8 cellular contexts compared by ENCODE assay signal in the genomic region with DNA sequence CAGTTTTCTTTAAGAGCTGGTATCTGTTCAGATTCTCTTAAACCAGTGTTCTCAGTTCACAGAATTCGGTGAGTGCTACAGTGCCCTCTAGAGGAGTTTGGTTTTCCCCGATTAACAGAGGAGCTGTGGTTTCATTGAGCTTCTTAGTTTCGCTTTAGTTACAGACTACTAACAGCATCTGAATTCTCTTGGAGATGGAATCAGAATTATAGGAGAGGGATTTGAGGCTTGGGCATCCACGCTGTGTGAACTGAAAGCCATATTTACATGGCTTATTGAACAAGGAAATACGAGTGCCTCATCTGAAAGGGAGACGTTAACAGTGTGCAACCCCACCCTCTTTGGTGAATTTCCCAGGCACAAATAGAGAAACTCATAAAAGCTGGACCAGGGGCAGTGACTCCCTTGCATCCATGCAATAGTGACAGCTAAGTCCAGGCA.
A peak's percentile ranks its signal among the peaks of the same experiment; 100 is the strongest.
DNase-seq lines count a peak whose midpoint lies in the region; ATAC-seq and TF ChIP-seq lines count a peak whose summit lies in the region.

No MANE protein-coding gene starts in this region.

- H3K27ac Mint-ChIP-seq in activated T-cell treated with anti-CD3 and anti-CD28 coated beads, Interleukin-2, amount 50 U/mL, for 24 hours: no peak overlapping the region
- H3K27ac Mint-ChIP-seq in stimulated activated memory B cell treated with anti-CD40 and anti-IgM and Interleukin-4, amounts not matched to agents 10 μg/mL and 1 μg/mL and 100 μg/mL, for 72 hours: peak overlapping the region; percentile 47

- H3K4me1 ChIP-seq in HAP-1 (peaks cover 6% of the 10 kb centered on the region), PC-9 (replicated peaks; ENCODE audit: insufficient read depth) (no peaks in the 10 kb centered on the region)

- no peaks in the 10 kb centered on the region for H3K36me3 Mint-ChIP-seq in activated T-cell treated with anti-CD3 and anti-CD28 coated beads, Interleukin-2, amount 50 U/mL, for 24 hours (ENCODE audit: low read depth)
- H3K36me3 Mint-ChIP-seq in stimulated activated memory B cell treated with anti-CD40 and anti-IgM and Interleukin-4, amounts not matched to agents 10 μg/mL and 1 μg/mL and 100 μg/mL, for 72 hours: no peaks in the 10 kb centered on the region

- in situ Hi-C loops in HAP-1 (cut with MboI; ENCODE audit: low sequenced_read_pairs): no loop called here

- H2AFZ ChIP-seq in PC-9: peak overlapping the region; percentile 90

- peak overlapping the region; percentile 28 for H3K4me3 Mint-ChIP-seq in activated T-cell treated with anti-CD3 and anti-CD28 coated beads, Interleukin-2, amount 50 U/mL, for 24 hours
- peak overlapping the region; percentile 79 for H3K4me3 Mint-ChIP-seq in stimulated activated memory B cell treated with anti-CD40 and anti-IgM and Interleukin-4, amounts not matched to agents 10 μg/mL and 1 μg/mL and 100 μg/mL, for 72 hours

- intact Hi-C loops in PC-9 (cut with micrococcal nuclease; ENCODE audit: unreplicated experiment): no loop called here

- no peak for DNase-seq in activated T-cell treated with anti-CD3 and anti-CD28 coated beads, Interleukin-2, amount 50 U/mL, for 24 hours
- no peak for DNase-seq in activated T-cell treated with anti-CD3 and anti-CD28 coated beads, Interleukin-2, amount 50 U/mL, for 1 hour
- peak; percentile 74 to 86 for DNase-seq in HAP-1 (ENCODE audit: low spot score in 2 of 2)
- DNase-seq in LHCN-M2 (ENCODE audit: low read depth): peak; percentile 78
- DNase-seq in PC-9: peak; percentile 19 to 55
- DNase-seq in cardiac fibroblast (ENCODE audit: low read depth in 2 of 2): peak; percentile 78
- peak; percentile 78 for DNase-seq in islet precursor cell

- H3K4me1 Mint-ChIP-seq in activated T-cell treated with anti-CD3 and anti-CD28 coated beads, Interleukin-2, amount 50 U/mL, for 24 hours (ENCODE audit: low read depth): peaks cover 2% of the 10 kb centered on the region
- H3K4me1 Mint-ChIP-seq in stimulated activated memory B cell treated with anti-CD40 and anti-IgM and Interleukin-4, amounts not matched to agents 10 μg/mL and 1 μg/mL and 100 μg/mL, for 72 hours: peaks cover 6% of the 10 kb centered on the region

- H3K27me3 Mint-ChIP-seq in activated T-cell treated with anti-CD3 and anti-CD28 coated beads, Interleukin-2, amount 50 U/mL, for 24 hours: no peaks in the 10 kb centered on the region
- no peaks in the 10 kb centered on the region for H3K27me3 Mint-ChIP-seq in stimulated activated memory B cell treated with anti-CD40 and anti-IgM and Interleukin-4, amounts not matched to agents 10 μg/mL and 1 μg/mL and 100 μg/mL, for 72 hours

- no peaks in the 10 kb centered on the region; the same call in 1 of the 2 replicates for H3K9me2 ChIP-seq in PC-9 (ENCODE audit: insufficient read depth)

- TF ChIP-seq CTCF in PC-9 (conservative IDR thresholded peaks at IDR 0.05) (peak; percentile 71), cardiac fibroblast (IDR thresholded peaks at IDR 0.05; ENCODE audit: low read depth, low read length) (peak; percentile 65)

- H3K27ac ChIP-seq in PC-9: no peak overlapping the region

- peak overlapping the region; percentile 30 for H3K4me3 ChIP-seq in HAP-1
- peak overlapping the region; percentile 59 for H3K4me3 ChIP-seq in PC-9
- peak overlapping the region; percentile 40 to 57 for H3K4me3 ChIP-seq in cardiac fibroblast (replicated peaks in 1 of 2; ENCODE audit: low read depth in 2 of 2, low read length in 2 of 2)

- no peaks in the 10 kb centered on the region; the same call in 1 of the 2 replicates for H4K20me1 ChIP-seq in PC-9 (ENCODE audit: insufficient read depth)

- H3K36me3 ChIP-seq in HAP-1 (replicated peaks) (no peaks in the 10 kb centered on the region), PC-9 (ENCODE audit: low read depth) (no peaks in the 10 kb centered on the region)

- no peaks in the 10 kb centered on the region for H3K79me2 ChIP-seq in PC-9 (ENCODE audit: low read depth)

- H3K9me3 ChIP-seq in HAP-1 (no peaks in the 10 kb centered on the region), PC-9 (ENCODE audit: insufficient read depth, low read depth) (peaks cover 3% of the 10 kb centered on the region; the same call in 1 of the 2 replicates)

- CTCF ChIA-PET in PC-9 (lab: Charles Lee): interaction anchor here (0.5 kb wide), 1 partner anchor 1978 kb away, joined by 12 read pairs; no protein-coding TSS in a partner anchor

- H3F3A ChIP-seq in PC-9 (ENCODE audit: insufficient read depth, low read depth): no peaks in the 10 kb centered on the region

- POLR2A ChIA-PET in PC-9 (lab: Charles Lee; ENCODE audit: unreplicated experiment): no interaction called here

- BruUV-seq in PC-9 (replicated peaks; lab: Mats Ljungman, UMichigan): no TSS peak

- ATAC-seq in stimulated activated memory B cell treated with anti-CD40 and anti-IgM and Interleukin-4, amounts not matched to agents 10 μg/mL and 1 μg/mL and 100 μg/mL, for 72 hours: peak; percentile 76

- peak overlapping the region; percentile 79 for H3K4me2 ChIP-seq in PC-9

- H3K9me3 Mint-ChIP-seq in activated T-cell treated with anti-CD3 and anti-CD28 coated beads, Interleukin-2, amount 50 U/mL, for 24 hours: no peaks in the 10 kb centered on the region
- no peaks in the 10 kb centered on the region for H3K9me3 Mint-ChIP-seq in stimulated activated memory B cell treated with anti-CD40 and anti-IgM and Interleukin-4, amounts not matched to agents 10 μg/mL and 1 μg/mL and 100 μg/mL, for 72 hours

- H3K27me3 ChIP-seq in HAP-1 (ENCODE audit: low read depth): no peaks in the 10 kb centered on the region
- H3K27me3 ChIP-seq in PC-9 (ENCODE audit: insufficient read depth, low read depth): no peaks in the 10 kb centered on the region

Comparison
In these comparisons a context has a peak if more than half of its experiments do, and no peak if none do; other contexts are left out.
1. DNase-seq: peak in HAP-1 (2 of 2), LHCN-M2 (single experiment), PC-9 (2 of 2), cardiac fibroblast (2 of 2) and islet precursor cell (single experiment); none in activated T-cell treated with anti-CD3 and anti-CD28 coated beads, Interleukin-2, amount 50 U/mL, for 24 hours (single experiment) and activated T-cell treated with anti-CD3 and anti-CD28 coated beads, Interleukin-2, amount 50 U/mL, for 1 hour (single experiment).
2. Peak in every context shown above with its lines, with median percentiles within 50 percentile points of each other: H3K4me3 ChIP-seq.